ENCODE assay signal across 21 cellular contexts in genomic region chr13:69168436-69168835, GRCh38.
"Had no signal": no experiment of that assay in that cellular context is flagged by ENCODE, and none has a peak within 500 bp of the region (broad histone marks: within the 10 kb centered on the region; RNA-seq: fewer than 3 reads in every experiment).

No MANE protein-coding gene starts in this region.

- H3K4me3 ChIP-seq: cardiac muscle cell, esophagus squamous epithelium, gastrocnemius medialis, ovary, prostate gland, tibial artery had no signal

- H3K27me3 Mint-ChIP-seq: stimulated activated naive CD8-positive, alpha-beta T cell treated with anti-CD3 and anti-CD28 coated beads, Interleukin-15, Interleukin-2, amounts not matched to agents 100 ng/mL and 50 ng/mL, for 24 hours had no signal

- ATAC-seq: gastrocnemius medialis, natural killer cell had no signal

- H3K4me1 Mint-ChIP-seq: natural killer cell had no signal

- DNase-seq: activated CD4-positive, alpha-beta T cell treated with anti-CD3 and anti-CD28 coated beads for 1 hour; activated CD8-positive, alpha-beta memory T cell treated with anti-CD3 and anti-CD28 coated beads for 24 hours; activated CD8-positive, alpha-beta memory T cell treated with anti-CD3 and anti-CD28 coated beads, Interleukin-2, amount 50 U/mL, for 4 hours; activated naive CD4-positive, alpha-beta T cell treated with Interleukin-2 at 50 U/mL for 16 hours; activated T-cell treated with anti-CD3 and anti-CD28 coated beads, Interleukin-2, amount 50 U/mL, for 48 hours; cortex of kidney; endodermal cell; esophagus squamous epithelium; gastrocnemius medialis; hypothalamus; midbrain; natural killer cell; ovary; stimulated activated CD4-positive, alpha-beta T cell treated with anti-CD3 and anti-CD28 coated beads, Interleukin-4, amount 100 ng/mL, for 4 hours; tibial artery had no signal

- H3K36me3 ChIP-seq: cardiac muscle cell, esophagus squamous epithelium, gastrocnemius medialis, neutrophil, ovary, prostate gland, tibial artery had no signal

- H3K27ac ChIP-seq: cardiac muscle cell, esophagus squamous epithelium, gastrocnemius medialis, neutrophil, ovary, prostate gland, tibial artery had no signal

- H3K4me3 Mint-ChIP-seq: endodermal cell; natural killer cell; stimulated activated naive CD8-positive, alpha-beta T cell treated with anti-CD3 and anti-CD28 coated beads, Interleukin-15, Interleukin-2, amounts not matched to agents 100 ng/mL and 50 ng/mL, for 24 hours; T-helper 2 cell treated with Interferon-gamma antibody and Interleukin-4, amounts not matched to agents 5 μg/mL and 100 μg/mL, for 36 hours had no signal

- H3K27me3 ChIP-seq: cardiac muscle cell, esophagus squamous epithelium, gastrocnemius medialis, neutrophil, ovary, tibial artery had no signal

- H3K4me1 ChIP-seq: esophagus squamous epithelium, gastrocnemius medialis, prostate gland, tibial artery had no signal

- H3K27ac Mint-ChIP-seq: endodermal cell; natural killer cell; stimulated activated naive CD8-positive, alpha-beta T cell treated with anti-CD3 and anti-CD28 coated beads, Interleukin-15, Interleukin-2, amounts not matched to agents 100 ng/mL and 50 ng/mL, for 24 hours; T-helper 2 cell treated with Interferon-gamma antibody and Interleukin-4, amounts not matched to agents 5 μg/mL and 100 μg/mL, for 36 hours had no signal

- H3K36me3 Mint-ChIP-seq: natural killer cell had no signal

- H3K9me3 ChIP-seq: gastrocnemius medialis, neutrophil, ovary, prostate gland, tibial artery had no signal

- FAIRE-seq: TTC549 had no signal
